In the genomic region with DNA sequence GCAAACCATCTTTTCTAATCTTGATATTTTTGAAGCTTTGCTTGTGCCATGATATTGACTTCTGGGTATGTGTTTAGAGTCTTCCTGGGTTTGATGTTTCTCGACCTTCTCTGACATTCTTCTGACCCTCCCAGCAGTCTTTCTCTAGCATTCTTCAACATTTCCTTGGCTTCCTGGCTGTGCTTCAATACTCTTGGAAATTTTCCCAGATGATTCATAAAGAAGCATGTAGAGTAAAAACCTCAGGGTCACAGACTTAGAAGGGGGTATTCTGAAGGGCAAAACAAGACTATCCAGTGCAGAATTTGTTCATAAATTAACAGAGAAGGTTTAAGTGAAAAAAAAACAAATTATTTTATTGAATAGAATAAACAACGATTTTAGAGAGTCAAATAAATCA, we compare ENCODE assay signal across 13 cellular contexts.
DNase-seq lines count a peak whose midpoint lies in the region; ATAC-seq and TF ChIP-seq lines count a peak whose summit lies in the region.
"Had no signal": no experiment of that assay in that cellular context is flagged by ENCODE, and none has a peak within 500 bp of the region (broad histone marks: within the 10 kb centered on the region; RNA-seq: fewer than 3 reads in every experiment).

No MANE protein-coding gene starts in this region.

- DNase-seq in HS-5 (ENCODE audit: low read depth) (peak; percentile 33), amniotic stem cell (lab: John Stamatoyannopoulos, UW) (peak; percentile 25), fibroblast of villous mesenchyme (ENCODE audit: low read depth) (peak; percentile 8), skeletal muscle cell (ENCODE audit: low read depth) (peak; percentile 74), SK-N-DZ (ENCODE audit: low spot score) (no peak)
- DNase-seq: activated CD4-positive, alpha-beta T cell treated with anti-CD3 and anti-CD28 coated beads for 48 hours; activated T-cell treated with anti-CD3 and anti-CD28 coated beads, Interleukin-2, amount 50 U/mL, for 48 hours; aorta; CD4-positive, alpha-beta memory T cell; NCI-H2081; sigmoid colon had no signal

- ATAC-seq in GM21526 (IDR thresholded peaks at IDR 0.05; ENCODE audit: low FRiP score, unreplicated experiment) (no peak), GM19324 (IDR thresholded peaks at IDR 0.05; ENCODE audit: low FRiP score, unreplicated experiment) (no peak)

- H3K4me3 ChIP-seq in fibroblast of villous mesenchyme (ENCODE audit: low read depth, low read length), result no peak overlapping the region
- H3K4me3 ChIP-seq in skeletal muscle cell (ENCODE audit: low read depth, low read length), result no peak overlapping the region
- H3K4me3 ChIP-seq: sigmoid colon had no signal

- no peak for TF ChIP-seq CTCF in fibroblast of villous mesenchyme (IDR thresholded peaks at IDR 0.05; ENCODE audit: insufficient read depth, low read depth, low read length)
